ENCODE assay signal across 16 cellular contexts in genomic region chr22:44403930-44404329, GRCh38.
"Had no signal": no experiment of that assay in that cellular context is flagged by ENCODE, and none has a peak within 500 bp of the region (broad histone marks: within the 10 kb centered on the region; RNA-seq: fewer than 3 reads in every experiment).

No MANE protein-coding gene starts in this region.

- H3K4me2 ChIP-seq: hepatocyte had no signal

- FAIRE-seq: keratinocyte had no signal

- H3K4me3 ChIP-seq: ascending aorta, breast epithelium, hepatocyte had no signal

- H3K79me2 ChIP-seq: hepatocyte had no signal

- H3K27me3 ChIP-seq: ascending aorta, hepatocyte had no signal

- H3K4me1 ChIP-seq: ascending aorta, breast epithelium had no signal

- DNase-seq: activated CD4-positive, alpha-beta memory T cell treated with anti-CD3 and anti-CD28 coated beads for 36 hours; activated gamma-delta T cell treated with Interleukin-2 at 50 U/mL for 16 hours; activated naive CD8-positive, alpha-beta T cell treated with anti-CD3 and anti-CD28 coated beads, Interleukin-2, amount 50 U/mL, for 24 hours; activated T-cell treated with anti-CD3 and anti-CD28 coated beads, Interleukin-2, amount 50 U/mL, for 4 hours; left ventricle myocardium superior; occipital lobe; stimulated activated CD4-positive, alpha-beta T cell treated with anti-CD3 and anti-CD28 coated beads, Interleukin-1b, Interleukin-23, amount 100 ng/mL, for 48 hours; stimulated activated naive CD8-positive, alpha-beta T cell treated with anti-CD3 and anti-CD28 coated beads, Interleukin-15, amount 100 ng/mL, for 72 hours had no signal

- H3K9me3 ChIP-seq: ascending aorta, breast epithelium had no signal

- H3K4me3 Mint-ChIP-seq: activated CD4-positive, alpha-beta memory T cell treated with anti-CD3 and anti-CD28 coated beads for 36 hours; activated naive CD8-positive, alpha-beta T cell treated with anti-CD3 and anti-CD28 coated beads, Interleukin-2, amount 50 U/mL, for 24 hours; activated T-cell treated with anti-CD3 and anti-CD28 coated beads, Interleukin-2, amount 50 U/mL, for 4 hours; memory B cell; nephron; stimulated activated naive CD8-positive, alpha-beta T cell treated with anti-CD3 and anti-CD28 coated beads, Interleukin-15, amount 100 ng/mL, for 72 hours had no signal

- H3K27ac ChIP-seq: ascending aorta, breast epithelium, hepatocyte, VCaP had no signal

- H3K36me3 ChIP-seq: ascending aorta, breast epithelium had no signal

- H2AFZ ChIP-seq: hepatocyte had no signal

- H3K27ac Mint-ChIP-seq: activated CD4-positive, alpha-beta memory T cell treated with anti-CD3 and anti-CD28 coated beads for 36 hours; activated naive CD8-positive, alpha-beta T cell treated with anti-CD3 and anti-CD28 coated beads, Interleukin-2, amount 50 U/mL, for 24 hours; memory B cell; nephron had no signal

- H3K27me3 Mint-ChIP-seq: activated CD4-positive, alpha-beta memory T cell treated with anti-CD3 and anti-CD28 coated beads for 36 hours; activated naive CD8-positive, alpha-beta T cell treated with anti-CD3 and anti-CD28 coated beads, Interleukin-2, amount 50 U/mL, for 24 hours; stimulated activated naive CD8-positive, alpha-beta T cell treated with anti-CD3 and anti-CD28 coated beads, Interleukin-15, amount 100 ng/mL, for 72 hours had no signal

- H3K4me1 Mint-ChIP-seq: activated naive CD8-positive, alpha-beta T cell treated with anti-CD3 and anti-CD28 coated beads, Interleukin-2, amount 50 U/mL, for 24 hours; memory B cell; stimulated activated naive CD8-positive, alpha-beta T cell treated with anti-CD3 and anti-CD28 coated beads, Interleukin-15, amount 100 ng/mL, for 72 hours had no signal

- H3K9me3 Mint-ChIP-seq: activated CD4-positive, alpha-beta memory T cell treated with anti-CD3 and anti-CD28 coated beads for 36 hours; activated naive CD8-positive, alpha-beta T cell treated with anti-CD3 and anti-CD28 coated beads, Interleukin-2, amount 50 U/mL, for 24 hours; activated T-cell treated with anti-CD3 and anti-CD28 coated beads, Interleukin-2, amount 50 U/mL, for 4 hours; memory B cell; nephron; stimulated activated naive CD8-positive, alpha-beta T cell treated with anti-CD3 and anti-CD28 coated beads, Interleukin-15, amount 100 ng/mL, for 72 hours had no signal

- H3K36me3 Mint-ChIP-seq: activated CD4-positive, alpha-beta memory T cell treated with anti-CD3 and anti-CD28 coated beads for 36 hours; memory B cell had no signal

- ATAC-seq: activated naive CD8-positive, alpha-beta T cell treated with anti-CD3 and anti-CD28 coated beads, Interleukin-2, amount 50 U/mL, for 24 hours; activated T-cell treated with anti-CD3 and anti-CD28 coated beads, Interleukin-2, amount 50 U/mL, for 4 hours; left ventricle myocardium superior; sciatic nerve; stimulated activated naive CD8-positive, alpha-beta T cell treated with anti-CD3 and anti-CD28 coated beads, Interleukin-15, amount 100 ng/mL, for 72 hours had no signal
